8 cellular contexts compared by ENCODE assay signal in genomic region chr16:31071861-31072260, GRCh38. TPM values are rescaled to one million over a fixed set of nuclear protein-coding genes. Genes with fewer than 3 reads are reported as not detected.
A peak's percentile ranks its signal among the peaks of the same experiment; 100 is the strongest.
DNase-seq lines count a peak whose midpoint lies in the region; ATAC-seq, FAIRE-seq and TF ChIP-seq lines count a peak whose summit lies in the region.

No MANE protein-coding gene starts in this region.

- H3K56ac ChIP-seq in mesendoderm (ENCODE audit: low read length), result peak overlapping the region; percentile 94

- H2BK15ac ChIP-seq in mesendoderm (replicated peaks; ENCODE audit: low read depth), result no peak overlapping the region

- H3K18ac ChIP-seq in mesendoderm (ENCODE audit: low read length), result no peak overlapping the region

- H3K4me2 ChIP-seq in mesendoderm (ENCODE audit: low read length), result peak overlapping the region; percentile 81

- H3K79me2 ChIP-seq in mesendoderm (ENCODE audit: control insufficient read depth, insufficient read depth, low read length), result peaks cover 33% of the 10 kb centered on the region

- peak; percentile 82 for DNase-seq in BJ (ENCODE audit: low read depth)
- peak; percentile 81 for DNase-seq in HS-5 (ENCODE audit: low read depth)
- no peak for DNase-seq in activated naive CD8-positive, alpha-beta T cell treated with anti-CD3 and anti-CD28 coated beads, Interleukin-2, amount 50 U/mL, for 24 hours
- no peak for DNase-seq in mesendoderm
- no peak for DNase-seq in stimulated activated CD8-positive, alpha-beta memory T cell treated with anti-CD3 and anti-CD28 coated beads, Interleukin-4, amount 100 ng/mL, for 48 hours
- DNase-seq in RCC 7860 (ENCODE audit: low spot score), result no peak
- no peak for DNase-seq in NCI-H1105 treated with DMSO at 0.1 percent for 48 hours (lab: John Stamatoyannopoulos, UW)

- peaks cover 3% of the 10 kb centered on the region for H3K4me1 ChIP-seq in mesendoderm (ENCODE audit: control insufficient read depth, low read depth, low read length)

- no peak overlapping the region for H2BK5ac ChIP-seq in mesendoderm (ENCODE audit: low read length)

- H4K8ac ChIP-seq in mesendoderm (ENCODE audit: low read depth, low read length), result no peak overlapping the region

- FAIRE-seq in RCC 7860 (lab: Jason Lieb, UNC), result no peak

- H3K4me3 Mint-ChIP-seq in activated naive CD8-positive, alpha-beta T cell treated with anti-CD3 and anti-CD28 coated beads, Interleukin-2, amount 50 U/mL, for 24 hours, result peak overlapping the region; percentile 92

- no peak overlapping the region for H4K5ac ChIP-seq in mesendoderm (ENCODE audit: low read length)

- TF ChIP-seq CTCF in BJ (IDR thresholded peaks at IDR 0.05; ENCODE audit: insufficient read depth, low read depth, low read length), result no peak

- no peaks in the 10 kb centered on the region for H3K27me3 ChIP-seq in BJ (ENCODE audit: control insufficient read depth, insufficient read depth, low read length)
- no peaks in the 10 kb centered on the region for H3K27me3 ChIP-seq in mesendoderm (ENCODE audit: insufficient read depth, low read length, poor library complexity)

- peaks cover 35% of the 10 kb centered on the region for H3K4me1 Mint-ChIP-seq in activated naive CD8-positive, alpha-beta T cell treated with anti-CD3 and anti-CD28 coated beads, Interleukin-2, amount 50 U/mL, for 24 hours

- no CpG with 5 or more reads among the region's 4 CpGs for WGBS in mesendoderm (ENCODE audit: extremely low coverage, insufficient coverage, low lambda C conversion rate)

- ATAC-seq in activated naive CD8-positive, alpha-beta T cell treated with anti-CD3 and anti-CD28 coated beads, Interleukin-2, amount 50 U/mL, for 24 hours, result no peak
- no peak for ATAC-seq in GM21619 (IDR thresholded peaks at IDR 0.05; ENCODE audit: unreplicated experiment)

- H2AK5ac ChIP-seq in mesendoderm (ENCODE audit: low read length), result no peak overlapping the region

- H3K27ac Mint-ChIP-seq in activated naive CD8-positive, alpha-beta T cell treated with anti-CD3 and anti-CD28 coated beads, Interleukin-2, amount 50 U/mL, for 24 hours, result peak overlapping the region; percentile 85

- POLR2A ChIA-PET in BJ (lab: Charles Lee), result no interaction called here

- H3K27me3 Mint-ChIP-seq in activated naive CD8-positive, alpha-beta T cell treated with anti-CD3 and anti-CD28 coated beads, Interleukin-2, amount 50 U/mL, for 24 hours, result no peaks in the 10 kb centered on the region

- H3K79me1 ChIP-seq in mesendoderm (ENCODE audit: low read length), result peaks cover 23% of the 10 kb centered on the region

- H2BK120ac ChIP-seq in mesendoderm (ENCODE audit: low read depth, low read length), result no peak overlapping the region

- H3K36me3 ChIP-seq in BJ (ENCODE audit: control insufficient read depth, insufficient read depth, low read length) (peaks cover 2% of the 10 kb centered on the region), mesendoderm (ENCODE audit: control insufficient read depth, insufficient read depth, low read length) (no peaks in the 10 kb centered on the region)

- CTCF ChIA-PET in BJ (lab: Yijun Ruan, JAX), result interaction anchor here (1.0 kb wide), 1 partner anchor 86 kb away, joined by 7 read pairs; no protein-coding TSS in a partner anchor

- H3K27ac ChIP-seq in mesendoderm (ENCODE audit: low read depth, low read length), result no peak overlapping the region

- peak overlapping the region; percentile 81 for H3K4me3 ChIP-seq in BJ (ENCODE audit: low read depth, low read length)
- H3K4me3 ChIP-seq in mesendoderm (ENCODE audit: low read length), result peak overlapping the region; percentile 81

- peak overlapping the region; percentile 90 for H3K9ac ChIP-seq in mesendoderm (ENCODE audit: low read length)

- peak overlapping the region; percentile 21 for H3K4ac ChIP-seq in mesendoderm (ENCODE audit: low read depth, low read length)

- no peak overlapping the region for H3K23ac ChIP-seq in mesendoderm (ENCODE audit: low read length)

- H3K9me3 Mint-ChIP-seq in activated naive CD8-positive, alpha-beta T cell treated with anti-CD3 and anti-CD28 coated beads, Interleukin-2, amount 50 U/mL, for 24 hours, result no peaks in the 10 kb centered on the region

- H3K36me3 Mint-ChIP-seq in activated naive CD8-positive, alpha-beta T cell treated with anti-CD3 and anti-CD28 coated beads, Interleukin-2, amount 50 U/mL, for 24 hours (ENCODE audit: low read depth), result peaks cover 9% of the 10 kb centered on the region

RNA-seq across cellular contexts. Expression of gene ZNF668, which starts 2.2 kb away (rescaled TPM):
- polyA plus RNA-seq in BJ (2011; rRNA removed), result 10.2 and 16.3 TPM in 2 replicates
- polyA minus RNA-seq in BJ (2011; rRNA and poly(A)+ RNA removed), result 7.8 and 10.9 TPM in 2 replicates
- 9.6 TPM for polyA plus RNA-seq in mesendoderm (2013, experiment 1 of 2)
- polyA plus RNA-seq in mesendoderm (2013, experiment 2 of 2), result 8.2 TPM

RNA-seq across cellular contexts. Expression of gene ZNF646, which starts 2.4 kb away (rescaled TPM):
- 3.3 and 4.2 TPM in 2 replicates for polyA plus RNA-seq in BJ (2011; rRNA removed)
- polyA minus RNA-seq in BJ (2011; rRNA and poly(A)+ RNA removed), result 7.8 and 12.5 TPM in 2 replicates
- polyA plus RNA-seq in mesendoderm (2013, experiment 1 of 2), result 8.5 TPM
- 9.0 TPM for polyA plus RNA-seq in mesendoderm (2013, experiment 2 of 2)

RNA-seq across cellular contexts. Expression of gene PRSS53, which starts 16.9 kb away (rescaled TPM):
- 0.96 and 1.8 TPM in 2 replicates for polyA plus RNA-seq in BJ (2011; rRNA removed)
- 0.66 and 0.87 TPM in 2 replicates for polyA minus RNA-seq in BJ (2011; rRNA and poly(A)+ RNA removed)
- polyA plus RNA-seq in mesendoderm (2013, experiment 1 of 2), result 0.91 TPM
- 0.99 TPM for polyA plus RNA-seq in mesendoderm (2013, experiment 2 of 2)

RNA-seq across cellular contexts. Expression of gene VKORC1, which starts 22.7 kb away (rescaled TPM):
- polyA plus RNA-seq in BJ (2011; rRNA removed), result 416 and 515 TPM in 2 replicates
- 118 and 200 TPM in 2 replicates for polyA minus RNA-seq in BJ (2011; rRNA and poly(A)+ RNA removed)
- polyA plus RNA-seq in mesendoderm (2013, experiment 1 of 2), result 106 TPM
- polyA plus RNA-seq in mesendoderm (2013, experiment 2 of 2), result 104 TPM

RNA-seq across cellular contexts. Expression of gene BCKDK, which starts 36.3 kb away (rescaled TPM):
- 31.0 and 56.0 TPM in 2 replicates for polyA plus RNA-seq in BJ (2011; rRNA removed)
- polyA minus RNA-seq in BJ (2011; rRNA and poly(A)+ RNA removed), result 27.7 and 37.0 TPM in 2 replicates
- polyA plus RNA-seq in mesendoderm (2013, experiment 1 of 2), result 38.4 TPM
- polyA plus RNA-seq in mesendoderm (2013, experiment 2 of 2), result 38.4 TPM

Comparison
In these comparisons a context has a peak if more than half of its experiments do, and no peak if none do; other contexts are left out.
1. DNase-seq: peak in BJ (single experiment) and HS-5 (single experiment); none in activated naive CD8-positive, alpha-beta T cell treated with anti-CD3 and anti-CD28 coated beads, Interleukin-2, amount 50 U/mL, for 24 hours (single experiment), mesendoderm (single experiment), stimulated activated CD8-positive, alpha-beta memory T cell treated with anti-CD3 and anti-CD28 coated beads, Interleukin-4, amount 100 ng/mL, for 48 hours (single experiment), RCC 7860 (single experiment) and NCI-H1105 treated with DMSO at 0.1 percent for 48 hours (single experiment).